ENCODE assay signal across 18 cellular contexts in the genomic region with DNA sequence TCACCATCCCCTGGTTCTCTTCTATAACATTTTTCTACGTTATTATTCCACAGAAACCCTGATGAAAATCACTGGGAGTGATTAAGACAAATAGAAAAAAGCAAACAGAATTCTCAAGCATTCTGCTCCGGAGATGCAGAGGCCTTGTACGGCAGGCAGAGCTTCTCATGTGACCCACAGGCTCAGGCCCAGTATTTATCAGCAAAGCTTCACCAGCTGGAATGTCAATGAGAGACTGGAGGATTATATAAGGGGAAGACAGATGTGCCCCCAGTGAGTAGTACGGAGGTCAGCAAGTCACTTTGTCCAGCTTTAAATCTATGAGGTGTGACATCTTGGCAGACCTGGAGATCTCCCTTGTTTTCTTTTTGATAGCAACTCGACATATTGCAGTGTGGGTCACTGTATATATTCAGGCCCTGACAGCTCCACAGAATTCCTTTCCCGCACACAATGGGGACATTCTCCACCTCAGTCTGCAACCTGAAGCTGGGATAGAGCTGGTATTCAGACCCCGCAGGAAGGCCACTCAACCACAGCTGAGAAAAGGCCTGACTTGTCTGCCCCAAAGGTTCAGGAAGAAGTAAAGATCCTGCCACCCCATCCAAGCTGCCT.
"Had no signal": no experiment of that assay in that cellular context is flagged by ENCODE, and none has a peak within 500 bp of the region (broad histone marks: within the 10 kb centered on the region; RNA-seq: fewer than 3 reads in every experiment).

No MANE protein-coding gene starts in this region.

- H3K36me3 Mint-ChIP-seq: activated CD8-positive, alpha-beta memory T cell treated with anti-CD3 and anti-CD28 coated beads, Interleukin-2, amount 10 ng/mL, durations not matched to agents 7 days and 5 days; activated naive CD8-positive, alpha-beta T cell treated with anti-CD3 and anti-CD28 coated beads, Interleukin-2, amount 10 ng/mL, durations not matched to agents 7 days and 5 days had no signal

- H3K4me3 Mint-ChIP-seq: activated CD8-positive, alpha-beta memory T cell treated with anti-CD3 and anti-CD28 coated beads, Interleukin-2, amount 10 ng/mL, durations not matched to agents 7 days and 5 days; activated naive CD8-positive, alpha-beta T cell treated with anti-CD3 and anti-CD28 coated beads, Interleukin-2, amount 10 ng/mL, durations not matched to agents 7 days and 5 days; activated T-cell treated with anti-CD3 and anti-CD28 coated beads, Interleukin-2, amount 50 U/mL, for 4 hours; neural crest cell; T-helper 2 cell treated with Interferon-gamma antibody and Interleukin-4, amounts not matched to agents 5 μg/mL and 100 μg/mL, for 36 hours had no signal

- H3K9me3 Mint-ChIP-seq: activated naive CD8-positive, alpha-beta T cell treated with anti-CD3 and anti-CD28 coated beads, Interleukin-2, amount 10 ng/mL, durations not matched to agents 7 days and 5 days; activated T-cell treated with anti-CD3 and anti-CD28 coated beads, Interleukin-2, amount 50 U/mL, for 4 hours; neural crest cell; T-helper 2 cell treated with Interferon-gamma antibody and Interleukin-4, amounts not matched to agents 5 μg/mL and 100 μg/mL, for 36 hours had no signal

- DNase-seq: activated CD4-positive, alpha-beta T cell treated with anti-CD3 and anti-CD28 coated beads, Interleukin-2, amount 50 U/mL, for 4 hours; activated CD4-positive, CD25-positive, alpha-beta regulatory T cell treated with anti-CD3 and anti-CD28 coated beads, Interleukin-2, amount 50 U/mL, for 72 hours; activated CD8-positive, alpha-beta memory T cell treated with anti-CD3 and anti-CD28 coated beads, Interleukin-2, amount 10 ng/mL, durations not matched to agents 7 days and 5 days; activated gamma-delta T cell; activated naive CD8-positive, alpha-beta T cell treated with anti-CD3 and anti-CD28 coated beads, Interleukin-2, amount 10 ng/mL, durations not matched to agents 7 days and 5 days; activated T-cell treated with anti-CD3 and anti-CD28 coated beads, Interleukin-2, amount 50 U/mL, for 4 hours; aorta; hippocampal formation; retina; SJCRH30; small intestine; stomach; SW 1271 had no signal

- ATAC-seq: activated CD8-positive, alpha-beta memory T cell treated with anti-CD3 and anti-CD28 coated beads, Interleukin-2, amount 10 ng/mL, durations not matched to agents 7 days and 5 days; activated T-cell treated with anti-CD3 and anti-CD28 coated beads, Interleukin-2, amount 50 U/mL, for 4 hours; gastroesophageal sphincter had no signal

- FAIRE-seq: colon, small intestine had no signal

- H3K27ac Mint-ChIP-seq: activated CD8-positive, alpha-beta memory T cell treated with anti-CD3 and anti-CD28 coated beads, Interleukin-2, amount 10 ng/mL, durations not matched to agents 7 days and 5 days; activated naive CD8-positive, alpha-beta T cell treated with anti-CD3 and anti-CD28 coated beads, Interleukin-2, amount 10 ng/mL, durations not matched to agents 7 days and 5 days; T-helper 2 cell treated with Interferon-gamma antibody and Interleukin-4, amounts not matched to agents 5 μg/mL and 100 μg/mL, for 36 hours had no signal

- H3K27me3 Mint-ChIP-seq: activated CD8-positive, alpha-beta memory T cell treated with anti-CD3 and anti-CD28 coated beads, Interleukin-2, amount 10 ng/mL, durations not matched to agents 7 days and 5 days; activated naive CD8-positive, alpha-beta T cell treated with anti-CD3 and anti-CD28 coated beads, Interleukin-2, amount 10 ng/mL, durations not matched to agents 7 days and 5 days had no signal

- H3K4me1 Mint-ChIP-seq: activated CD8-positive, alpha-beta memory T cell treated with anti-CD3 and anti-CD28 coated beads, Interleukin-2, amount 10 ng/mL, durations not matched to agents 7 days and 5 days; activated naive CD8-positive, alpha-beta T cell treated with anti-CD3 and anti-CD28 coated beads, Interleukin-2, amount 10 ng/mL, durations not matched to agents 7 days and 5 days; neural crest cell had no signal

- H3K4me3 ChIP-seq: breast epithelium, gastroesophageal sphincter, SJCRH30, stomach had no signal
